Comparison of ENCODE assay signal across 24 cellular contexts in genomic region chr2:190266314-190266713, GRCh38. TPM values are rescaled to one million over a fixed set of nuclear protein-coding genes. Genes with fewer than 3 reads are reported as not detected.
DNase-seq lines count a peak whose midpoint lies in the region; ATAC-seq, FAIRE-seq and TF ChIP-seq lines count a peak whose summit lies in the region.
"Had no signal": no experiment of that assay in that cellular context is flagged by ENCODE, and none has a peak within 500 bp of the region (broad histone marks: within the 10 kb centered on the region; RNA-seq: fewer than 3 reads in every experiment).

No MANE protein-coding gene starts in this region.

- intact Hi-C loops in HepG2 (cut with micrococcal nuclease; ENCODE audit: unreplicated experiment) = no loop called here

- no peak for TF ChIP-seq CTCF in HepG2 (CRISPR knock-in tag; IDR thresholded peaks at IDR 0.05)
- TF ChIP-seq CTCF in GM13976 (IDR thresholded peaks at IDR 0.05; ENCODE audit: borderline replicate concordance, control extremely low read depth, extremely low read depth, insufficient read depth, missing control alignments) = no peak

- no peak overlapping the region for H3K4me2 ChIP-seq in HepG2 (ENCODE audit: low read depth, low read length)
- H3K4me2 ChIP-seq: BLaER1 had no signal

- 0 out of 2 replicates have a peak, but pooled peaks cover 4% of the 10 kb centered on the region for H4K20me1 ChIP-seq in HepG2 (ENCODE audit: insufficient read depth, low read length)
- H4K20me1 ChIP-seq: BLaER1 had no signal

- CTCF ChIA-PET in HepG2 (lab: Yijun Ruan, JAX; ENCODE audit: low intra/inter-chr PET ratio, low total read pairs) = no interaction called here

- no peaks in the 10 kb centered on the region for H3K79me2 ChIP-seq in HepG2 (ENCODE audit: insufficient read depth, low read length)

- H3K9ac ChIP-seq in HepG2 (ENCODE audit: insufficient read depth, low read depth, low read length) = no peak overlapping the region
- H3K9ac ChIP-seq: BLaER1 had no signal

- in situ Hi-C loops in HepG2 (cut with HindIII; ENCODE audit: extremely low pct_ligation_motif_present, low pct_unique_long_range_greater_than_20kb) (no loop called here), GM13976 (cut with MboI; ENCODE audit: low sequenced_read_pairs, unreplicated experiment) (no loop called here)

- no peak for ATAC-seq in HepG2
- ATAC-seq: GM12878 had no signal

- TF ChIP-seq RAD21 in HepG2 (CRISPR knock-in tag; IDR thresholded peaks at IDR 0.05) = no peak

- DNase-seq in DMS53 (lab: John Stamatoyannopoulos, UW) (peak; percentile 25), DMS53 treated with DMSO at 0.1 percent for 48 hours (lab: John Stamatoyannopoulos, UW; ENCODE audit: unreplicated experiment) (no peak), LHCN-M2 (ENCODE audit: low read depth) (peak; percentile 6), HepG2 (ENCODE audit: low spot score) (no peak), GM13976 (ENCODE audit: low spot score) (no peak), kidney tubule cell (ENCODE audit: low spot score) (no peak)
- DNase-seq: ACHN; BE2C; C1 segment of cervical spinal cord; CD4-positive, alpha-beta memory T cell; CD4-positive, CD25-positive, alpha-beta regulatory T cell; CD8-positive, alpha-beta memory T cell; COR-L47; DMS 273 treated with DMSO at 0.1 percent for 48 hours; DMS153; DMS79; DND-41; EL; GDM1 had no signal

- no peaks in the 10 kb centered on the region for H3K27me3 ChIP-seq in HepG2 (ENCODE audit: control insufficient read depth in 1 of 2, insufficient read depth in 2 of 2, low read length in 2 of 2)
- H3K27me3 ChIP-seq: BE2C, BLaER1 had no signal

- POLR2A ChIA-PET in HepG2 (lab: Yijun Ruan, JAX) = interaction anchor here (1.5 kb wide), 2 partner anchors 53 to 86 kb away, joined by 3 to 4 read pairs; partner anchors contain the start of gene HIBCH

- H3K4me1 ChIP-seq in HepG2 (ENCODE audit: insufficient read depth, low read length) = peaks cover 12% of the 10 kb centered on the region; the same call in 1 of the 2 replicates
- H3K4me1 ChIP-seq: BE2C, BLaER1 had no signal

- H3K9me3 ChIP-seq in HepG2 (ENCODE audit: low read length) = no peaks in the 10 kb centered on the region
- H3K9me3 ChIP-seq: BE2C had no signal

- H2AFZ ChIP-seq in HepG2 (ENCODE audit: low read length) = no peak overlapping the region

- H3K27ac ChIP-seq in HepG2 (ENCODE audit: extremely low read length, insufficient read depth, low read length) = no peak overlapping the region
- H3K27ac ChIP-seq: 22Rv1, BLaER1 had no signal

- TF ChIP-seq EP300 in HepG2 (IDR thresholded peaks at IDR 0.05; ENCODE audit: low read depth in 2 of 2, low read length in 2 of 2) (no peak; a peak in 1 of 4 replicates), HepG2 (CRISPR knock-in tag; IDR thresholded peaks at IDR 0.05; ENCODE audit: borderline replicate concordance) (no peak)

- no peak for FAIRE-seq in HepG2 (lab: Jason Lieb, UNC)
- FAIRE-seq: GM12878, GM12892, GM19239 had no signal

- TF ChIP-seq POLR2A in HepG2 (IDR thresholded peaks at IDR 0.05; ENCODE audit: insufficient read depth in 1 of 2, low read depth in 2 of 2, low read length in 2 of 2) = no peak

- H3K36me3 ChIP-seq in HepG2 (replicated peaks in 1 of 2; ENCODE audit: control insufficient read depth in 1 of 2, insufficient read depth in 2 of 2, low read length in 2 of 2) = no peaks in the 10 kb centered on the region

- no TSS peak for BruUV-seq in HepG2 (replicated peaks; lab: Mats Ljungman, UMichigan)

- H3K4me3 ChIP-seq in HepG2 (replicated peaks in 1 of 3; ENCODE audit: insufficient read depth in 1 of 3, low read depth in 2 of 3, low read length in 3 of 3) = no peak overlapping the region
- H3K4me3 ChIP-seq: BLaER1, GM12878 had no signal

- WGBS in HepG2 (ENCODE audit: low lambda C conversion rate) = 96% methylated on average over 9 of the region's 9 CpGs

TF ChIP-seq in HepG2, 621 proteins besides CTCF, POLR2A, EP300 and RAD21:
- no peak for TF ChIP-seq ZFYVE20 (CRISPR knock-in tag; IDR thresholded peaks at IDR 0.05; ENCODE audit: borderline replicate concordance, low read depth)
- TF ChIP-seq, protein P1, sequence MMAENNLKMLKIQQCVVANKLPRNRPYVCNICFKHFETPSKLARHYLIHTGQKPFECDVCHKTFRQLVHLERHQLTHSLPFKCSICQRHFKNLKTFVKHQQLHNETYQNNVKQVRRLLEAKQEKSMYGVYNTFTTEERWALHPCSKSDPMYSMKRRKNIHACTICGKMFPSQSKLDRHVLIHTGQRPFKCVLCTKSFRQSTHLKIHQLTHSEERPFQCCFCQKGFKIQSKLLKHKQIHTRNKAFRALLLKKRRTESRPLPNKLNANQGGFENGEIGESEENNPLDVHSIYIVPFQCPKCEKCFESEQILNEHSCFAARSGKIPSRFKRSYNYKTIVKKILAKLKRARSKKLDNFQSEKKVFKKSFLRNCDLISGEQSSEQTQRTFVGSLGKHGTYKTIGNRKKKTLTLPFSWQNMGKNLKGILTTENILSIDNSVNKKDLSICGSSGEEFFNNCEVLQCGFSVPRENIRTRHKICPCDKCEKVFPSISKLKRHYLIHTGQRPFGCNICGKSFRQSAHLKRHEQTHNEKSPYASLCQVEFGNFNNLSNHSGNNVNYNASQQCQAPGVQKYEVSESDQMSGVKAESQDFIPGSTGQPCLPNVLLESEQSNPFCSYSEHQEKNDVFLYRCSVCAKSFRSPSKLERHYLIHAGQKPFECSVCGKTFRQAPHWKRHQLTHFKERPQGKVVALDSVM (CRISPR knock-in tag; IDR thresholded peaks at IDR 0.05) = peak; percentile 76

RNA-seq across cellular contexts. Expression of gene HIBCH, which starts 53.3 kb away (rescaled TPM):
- total RNA-seq in LHCN-M2 (2014; rRNA removed) = 11.8 and 12.3 TPM in 2 replicates
- polyA plus RNA-seq in LHCN-M2 (2012) = 9.0 TPM
- total RNA-seq in HepG2 (2016; rRNA removed; fragmentation: Illumina TruSeq; extraction: Trizol) = 49.5 and 67.0 TPM in 2 replicates
- 9.9 and 10.7 TPM in 2 replicates for total RNA-seq in HepG2 (2016; cell fraction: cytosol; rRNA removed; fragmentation: Illumina TruSeq; extraction: Trizol; ENCODE audit: low read depth)
- 46.9 and 68.2 TPM in 2 replicates for total RNA-seq in HepG2 (2016; cell fraction: insoluble cytoplasmic fraction; rRNA removed; fragmentation: Illumina TruSeq; extraction: Trizol)
- 11.0 and 12.8 TPM in 2 replicates for total RNA-seq in HepG2 (2016; cell fraction: membrane; rRNA removed; fragmentation: Illumina TruSeq; extraction: Trizol)
- 64.0 and 64.7 TPM in 2 replicates for total RNA-seq in HepG2 (2016; cell fraction: nucleus; rRNA removed; fragmentation: Illumina TruSeq; extraction: Trizol)
- polyA plus RNA-seq in HepG2 (2011; rRNA removed) = 17.8 and 18.8 TPM in 2 replicates
- 6.4 and 8.3 TPM in 2 replicates for polyA plus RNA-seq in HepG2 (2011; cell fraction: cytosol; rRNA removed)
- polyA plus RNA-seq in HepG2 (2011; cell fraction: nucleus; rRNA removed) = 14.6 and 25.8 TPM in 2 replicates
- 27.5 and 40.7 TPM in 2 replicates for polyA plus RNA-seq in HepG2 (2012)
- 6.9 and 7.7 TPM in 2 replicates for polyA plus RNA-seq in HepG2 (2016; cell fraction: cytosol; fragmentation: Illumina TruSeq; extraction: Trizol; ENCODE audit: low read depth)
- 63.7 and 68.2 TPM in 2 replicates for polyA plus RNA-seq in HepG2 (2016; cell fraction: insoluble cytoplasmic fraction; fragmentation: Illumina TruSeq; extraction: Trizol; ENCODE audit: low read depth)
- 9.3 and 9.4 TPM in 2 replicates for polyA plus RNA-seq in HepG2 (2016; cell fraction: membrane; fragmentation: Illumina TruSeq; extraction: Trizol; ENCODE audit: low read depth)
- polyA plus RNA-seq in HepG2 (2016; cell fraction: nucleus; fragmentation: Illumina TruSeq; extraction: Trizol; ENCODE audit: insufficient read depth, low read depth) = 45.2 and 47.6 TPM in 2 replicates
- polyA minus RNA-seq in HepG2 (2011; rRNA and poly(A)+ RNA removed; ENCODE audit: low replicate concordance) = 6.3 and 18.5 TPM in 2 replicates
- 8.9 and 9.9 TPM in 2 replicates for polyA minus RNA-seq in HepG2 (2011; cell fraction: cytosol; rRNA and poly(A)+ RNA removed)
- 88.3 and 98.2 TPM in 2 replicates for polyA minus RNA-seq in HepG2 (2011; cell fraction: nucleus; rRNA and poly(A)+ RNA removed)

Comparison
In these comparisons a context has a peak if more than half of its experiments do, and no peak if none do; other contexts are left out.
1. DNase-seq: peak in DMS53 (single experiment) and LHCN-M2 (single experiment); none in DMS53 treated with DMSO at 0.1 percent for 48 hours (single experiment), HepG2 (single experiment), GM13976 (single experiment) and kidney tubule cell (single experiment).